In the genomic region with DNA sequence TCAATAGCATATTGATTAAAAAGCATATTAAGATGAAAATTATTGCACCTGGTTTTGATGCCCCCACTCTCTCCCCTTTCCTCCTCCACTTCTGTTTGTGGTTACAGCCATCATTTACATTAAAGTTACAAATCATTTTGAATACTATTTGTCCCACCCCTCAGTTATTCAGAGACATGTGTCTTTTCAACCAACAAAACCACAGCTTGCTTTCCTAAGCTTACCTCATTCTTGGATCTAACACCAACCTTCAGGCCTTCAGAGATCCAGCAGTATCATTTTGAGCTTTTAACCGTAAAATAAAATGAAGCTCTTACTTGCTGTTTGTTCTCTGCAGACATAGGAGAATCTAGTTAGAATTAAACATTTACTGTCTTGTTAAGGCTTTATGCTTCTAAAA, we compare ENCODE assay signal across 17 cellular contexts.
"Had no signal": no experiment of that assay in that cellular context is flagged by ENCODE, and none has a peak within 500 bp of the region (broad histone marks: within the 10 kb centered on the region; RNA-seq: fewer than 3 reads in every experiment).

No MANE protein-coding gene starts in this region.

- H3K4me3 Mint-ChIP-seq: activated B cell treated with CpG ODN at 0.5 μM for 24 hours; activated T-helper 1 cell treated with anti-CD3 and anti-CD28 coated beads, Interleukin-12 subunit alpha, Interleukin-12 subunit beta, Interleukin-2, Interleukin-4 antibody, amounts not matched to agents 30 ng/mL and 10 ng/mL and 1 ng/mL, durations not matched to agents 14 hours and 24 hours and 36 hours; memory B cell; neural progenitor cell had no signal

- H3K27me3 ChIP-seq: heart right ventricle, left lung, ovary, upper lobe of left lung had no signal

- H3K9me3 Mint-ChIP-seq: activated B cell treated with CpG ODN at 0.5 μM for 24 hours; activated T-helper 1 cell treated with anti-CD3 and anti-CD28 coated beads, Interleukin-12 subunit alpha, Interleukin-12 subunit beta, Interleukin-2, Interleukin-4 antibody, amounts not matched to agents 30 ng/mL and 10 ng/mL and 1 ng/mL, durations not matched to agents 14 hours and 24 hours and 36 hours; memory B cell; neural progenitor cell had no signal

- H3K9me3 ChIP-seq: heart right ventricle, left lung, ovary, upper lobe of left lung had no signal

- H3K36me3 ChIP-seq: left lung, neural progenitor cell, ovary, upper lobe of left lung had no signal

- H3K4me3 ChIP-seq: coronary artery, heart right ventricle, left lung, neural progenitor cell, ovary, upper lobe of left lung had no signal

- DNase-seq: activated B cell treated with CpG ODN at 0.5 μM for 24 hours; activated naive CD4-positive, alpha-beta T cell treated with anti-CD3 and anti-CD28 coated beads, Interleukin-2, amount 50 U/mL, for 16 hours; central memory CD4-positive, alpha-beta T cell; effector CD4-positive, alpha-beta T cell; heart right ventricle; islet precursor cell; left lung; ovary; stimulated activated CD4-positive, alpha-beta T cell treated with anti-CD3 and anti-CD28 coated beads, Interleukin-2, amount 100 ng/mL, for 48 hours; stimulated activated CD8-positive, alpha-beta memory T cell treated with anti-CD3 and anti-CD28 coated beads, Interleukin-4, amount 100 ng/mL, for 48 hours; stimulated activated naive CD8-positive, alpha-beta T cell treated with anti-CD3 and anti-CD28 coated beads, Interleukin-15, Interleukin-2, amounts not matched to agents 100 U/mL and 50 U/mL, for 24 hours; T-helper 1 cell; upper lobe of left lung had no signal

- H3K27ac ChIP-seq: coronary artery, left lung, neural progenitor cell, ovary, upper lobe of left lung had no signal

- ATAC-seq: heart right ventricle; left lung; stimulated activated naive CD8-positive, alpha-beta T cell treated with anti-CD3 and anti-CD28 coated beads, Interleukin-15, Interleukin-2, amounts not matched to agents 100 U/mL and 50 U/mL, for 24 hours had no signal

- H3K27ac Mint-ChIP-seq: activated B cell treated with CpG ODN at 0.5 μM for 24 hours, memory B cell, neural progenitor cell had no signal

- H3K27me3 Mint-ChIP-seq: activated B cell treated with CpG ODN at 0.5 μM for 24 hours, memory B cell had no signal

- H3K36me3 Mint-ChIP-seq: memory B cell had no signal
